Comparison of ENCODE assay signal across 34 cellular contexts in the genomic region with DNA sequence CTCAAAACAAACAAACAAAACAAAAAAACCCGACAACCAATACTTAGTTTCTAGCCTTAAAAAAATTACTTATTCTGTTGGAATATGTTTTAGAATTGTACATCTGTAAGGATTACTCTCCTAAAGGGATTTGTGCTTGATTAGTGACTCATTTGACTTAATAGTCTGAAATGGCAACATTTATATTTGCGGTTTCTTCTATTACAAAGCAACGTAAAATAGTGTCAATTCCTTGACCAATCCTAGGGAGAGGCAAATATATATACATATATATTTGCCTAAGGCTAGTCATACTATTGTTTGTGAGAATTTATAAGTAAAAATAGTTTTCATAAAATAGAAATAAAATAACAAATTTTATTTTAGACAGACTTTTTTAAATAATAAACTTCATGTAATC.
"Had no signal": no experiment of that assay in that cellular context is flagged by ENCODE, and none has a peak within 500 bp of the region (broad histone marks: within the 10 kb centered on the region; RNA-seq: fewer than 3 reads in every experiment).

No MANE protein-coding gene starts in this region.

- H3K4me3 ChIP-seq: adrenal gland, SJSA1 had no signal

- H3K9me2 ChIP-seq: SK-N-SH had no signal

- H3K27me3 ChIP-seq: adrenal gland, SJSA1 had no signal

- H3K4me1 ChIP-seq: SJSA1 had no signal

- H3K9ac ChIP-seq: KMS-11, SK-N-SH had no signal

- FAIRE-seq: bronchial epithelial cell had no signal

- H3K4me2 ChIP-seq: KMS-11, SK-N-SH had no signal

- ATAC-seq: activated naive CD4-positive, alpha-beta T cell treated with anti-CD3 and anti-CD28 coated beads, Interleukin-2, amount 50 U/mL, for 72 hours; activated T-cell treated with anti-CD3 and anti-CD28 coated beads, Interleukin-2, amount 50 U/mL, for 4 hours had no signal

- H3K36me3 ChIP-seq: SJSA1 had no signal

- H3K27ac ChIP-seq: KMS-11, SJSA1, VCaP had no signal

- DNase-seq: activated B cell treated with CpG ODN at 0.5 μM for 24 hours; activated CD4-positive, alpha-beta memory T cell treated with anti-CD3 and anti-CD28 coated beads for 36 hours; activated CD4-positive, alpha-beta T cell treated with anti-CD3 and anti-CD28 coated beads for 4 hours; activated CD4-positive, alpha-beta T cell treated with anti-CD3 and anti-CD28 coated beads, Interleukin-2, amount 50 U/mL, for 1 hour; activated CD4-positive, CD25-positive, alpha-beta regulatory T cell treated with anti-CD3 and anti-CD28 coated beads, Interleukin-2, amount 50 U/mL, for 72 hours; activated CD8-positive, alpha-beta memory T cell treated with anti-CD3 and anti-CD28 coated beads, Interleukin-2, amount 50 U/mL, for 4 hours; activated gamma-delta T cell treated with Interleukin-2 at 50 U/mL for 16 hours; activated naive CD4-positive, alpha-beta T cell treated with anti-CD3 and anti-CD28 coated beads for 36 hours; activated T-cell treated with anti-CD3 and anti-CD28 coated beads for 4 hours; activated T-cell treated with anti-CD3 and anti-CD28 coated beads, Interleukin-2, amount 50 U/mL, for 4 hours; caudate nucleus; cerebellar nuclear complex; MM.1S; NCI-H1092 treated with DMSO at 0.1 percent for 48 hours; NCI-H1417; NCI-H146; NCI-H187; NCI-H2081; NCI-H2171 treated with DMSO at 0.1 percent for 48 hours; NCI-H2227 treated with DMSO at 0.1 percent for 48 hours; NCI-H446 treated with DMSO at 0.1 percent for 48 hours; NCI-H524; NCI-H69; SHP77 treated with DMSO at 0.1 percent for 48 hours; SK-N-SH; T-helper 1 cell; T-helper 2 cell; T-helper 9 cell had no signal
